8 cellular contexts compared by ENCODE assay signal in the genomic region with DNA sequence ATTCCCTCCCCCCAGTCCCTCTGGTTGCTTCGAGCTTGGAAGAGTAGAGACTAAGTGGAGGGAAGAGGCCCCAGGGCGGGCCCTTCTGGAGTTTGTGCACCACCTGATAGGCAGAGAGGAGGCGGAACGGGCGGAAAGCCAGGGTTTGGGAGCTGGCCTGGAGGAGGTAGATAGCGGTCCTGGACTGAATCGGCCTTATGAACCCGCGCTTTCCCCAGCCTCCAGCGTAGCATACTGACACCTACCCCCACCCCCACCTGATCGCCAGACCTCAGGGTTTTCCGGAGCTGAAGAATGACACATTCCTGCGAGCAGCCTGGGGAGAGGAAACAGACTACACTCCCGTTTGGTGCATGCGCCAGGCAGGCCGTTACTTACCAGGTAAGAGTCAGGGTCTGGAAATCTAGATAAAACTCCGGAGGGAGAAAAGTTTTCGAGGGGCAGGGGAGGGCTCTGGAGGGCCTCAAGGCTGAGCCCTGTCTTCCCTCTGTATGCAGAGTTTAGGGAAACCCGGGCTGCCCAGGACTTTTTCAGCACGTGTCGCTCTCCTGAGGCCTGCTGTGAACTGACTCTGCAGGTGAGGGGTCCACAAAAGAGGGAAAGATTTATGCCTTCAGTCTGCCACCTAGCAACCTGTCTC. TPM values are rescaled to one million over a fixed set of nuclear protein-coding genes. Genes with fewer than 3 reads are reported as not detected.
DNase-seq lines count a peak whose midpoint lies in the region; ATAC-seq and TF ChIP-seq lines count a peak whose summit lies in the region.

No MANE protein-coding gene starts in this region.

- peak overlapping the region; percentile 76 for H3K9ac ChIP-seq in BLaER1

- TF ChIP-seq CTCF in progenitor cell of endocrine pancreas (IDR thresholded peaks at IDR 0.05; ENCODE audit: unreplicated experiment): no peak

- peak overlapping the region; percentile 74 for H3K4me3 Mint-ChIP-seq in progenitor cell of endocrine pancreas (ENCODE audit: low read depth)

- peak overlapping the region; percentile 100 for H3K4me3 ChIP-seq in BLaER1
- peak overlapping the region; percentile 78 for H3K4me3 ChIP-seq in right cardiac atrium (ENCODE audit: low read length)

- H3K4me1 ChIP-seq in BLaER1: peaks cover 39% of the 10 kb centered on the region
- peaks cover 9% of the 10 kb centered on the region for H3K4me1 ChIP-seq in right cardiac atrium (ENCODE audit: control insufficient read depth, insufficient read depth, low read length)

- 5% methylated on average over 21 of the region's 21 CpGs for whole genome bisulfite sequencing in right cardiac atrium

- DNase-seq in HEK293T (ENCODE audit: extremely low spot score) (peak; percentile 53), RPMI7951 (ENCODE audit: low read depth) (peak; percentile 62), right cardiac atrium (peak; percentile 75 to 91 (median 83)), progenitor cell of endocrine pancreas (ENCODE audit: low spot score, unreplicated experiment) (no peak)
- DNase-seq in NK-92 treated with Interleukin-12 subunit alpha and Interleukin-12 subunit beta, amount 100 ng/mL, for 24 hours (lab: John Stamatoyannopoulos, UW): no peak

- peak overlapping the region; percentile 93 for H3K27ac Mint-ChIP-seq in progenitor cell of endocrine pancreas

- peak overlapping the region; percentile 100 for H3K4me2 ChIP-seq in BLaER1

- H3K27me3 ChIP-seq in BLaER1: no peaks in the 10 kb centered on the region
- H3K27me3 ChIP-seq in right cardiac atrium (ENCODE audit: control insufficient read depth, insufficient read depth): no peaks in the 10 kb centered on the region

- H3K9me3 ChIP-seq in BLaER1 (no peaks in the 10 kb centered on the region), right cardiac atrium (ENCODE audit: control insufficient read depth, low read length) (no peaks in the 10 kb centered on the region)

- peaks cover 9% of the 10 kb centered on the region; the same call in 1 of the 2 replicates for H4K20me1 ChIP-seq in BLaER1

- intact Hi-C loops in right cardiac atrium (cut with DNase I): loop anchor here in 3 of 4 donors (5.0 kb wide), 2 partner anchors 290 to 480 kb away; partner anchors contain the start of gene TESK2 (in 2 of the 3)

- no peaks in the 10 kb centered on the region for H3K9me3 Mint-ChIP-seq in progenitor cell of endocrine pancreas (ENCODE audit: low read depth)

- no peaks in the 10 kb centered on the region for H3K27me3 Mint-ChIP-seq in progenitor cell of endocrine pancreas

- CTCF ChIA-PET in HEK293T (lab: Yijun Ruan, JAX): interaction anchor here (0.8 to 11.2 kb wide), 6 partner anchors 190 to 480 kb away, joined by 3 to 139 read pairs (median 4); partner anchors contain the start of gene BEST4

- POLR2A ChIA-PET in HEK293T (lab: Yijun Ruan, JAX): interaction anchor here (0.6 to 6.2 kb wide), 19 partner anchors 10 to 479 kb away, joined by 3 to 154 read pairs (median 14); partner anchors contain the start of genes BEST4, MUTYH, PLK3 and PTCH2

- H3K4me1 Mint-ChIP-seq in progenitor cell of endocrine pancreas (ENCODE audit: low read depth): peaks cover 27% of the 10 kb centered on the region

- H3K36me3 ChIP-seq in BLaER1: peaks cover 39% of the 10 kb centered on the region

- H3K27ac ChIP-seq in BLaER1 (peak overlapping the region; percentile 47), angular gyrus (ENCODE audit: low read depth, low read length) (peak overlapping the region; percentile 77), right cardiac atrium (ENCODE audit: low read length) (peak overlapping the region; percentile 91)

- ATAC-seq in right cardiac atrium (peak; percentile 41 to 60), GM21360 (IDR thresholded peaks at IDR 0.05; ENCODE audit: unreplicated experiment) (no peak)

- H3K36me3 Mint-ChIP-seq in progenitor cell of endocrine pancreas (ENCODE audit: insufficient read depth): peaks cover 4% of the 10 kb centered on the region

TF ChIP-seq in HEK293T, 16 proteins besides CTCF, POLR2A, EP300 and RAD21:
- TF ChIP-seq FOXA1 (IDR thresholded peaks at IDR 0.05) (no peak), CTBP1 (IDR thresholded peaks at IDR 0.05; ENCODE audit: borderline replicate concordance) (no peak), BHLHE40 (IDR thresholded peaks at IDR 0.05; ENCODE audit: borderline replicate concordance) (no peak), TARDBP (IDR thresholded peaks at IDR 0.05) (no peak), SP1 (IDR thresholded peaks at IDR 0.05) (no peak), NFRKB (IDR thresholded peaks at IDR 0.05) (no peak), ZNF384 (IDR thresholded peaks at IDR 0.05) (no peak), FOXM1 (IDR thresholded peaks at IDR 0.05; ENCODE audit: borderline replicate concordance) (no peak), ELF4 (IDR thresholded peaks at IDR 0.05) (no peak), LEF1 (IDR thresholded peaks at IDR 0.05; ENCODE audit: borderline replicate concordance) (no peak), ARNT (IDR thresholded peaks at IDR 0.05) (no peak), HDGF (IDR thresholded peaks at IDR 0.05; ENCODE audit: borderline replicate concordance) (no peak), SUZ12 (IDR thresholded peaks at IDR 0.05) (no peak), L3MBTL2 (conservative IDR thresholded peaks at IDR 0.05) (no peak), FOXK2 (IDR thresholded peaks at IDR 0.05) (no peak)
- TF ChIP-seq, protein P1, sequence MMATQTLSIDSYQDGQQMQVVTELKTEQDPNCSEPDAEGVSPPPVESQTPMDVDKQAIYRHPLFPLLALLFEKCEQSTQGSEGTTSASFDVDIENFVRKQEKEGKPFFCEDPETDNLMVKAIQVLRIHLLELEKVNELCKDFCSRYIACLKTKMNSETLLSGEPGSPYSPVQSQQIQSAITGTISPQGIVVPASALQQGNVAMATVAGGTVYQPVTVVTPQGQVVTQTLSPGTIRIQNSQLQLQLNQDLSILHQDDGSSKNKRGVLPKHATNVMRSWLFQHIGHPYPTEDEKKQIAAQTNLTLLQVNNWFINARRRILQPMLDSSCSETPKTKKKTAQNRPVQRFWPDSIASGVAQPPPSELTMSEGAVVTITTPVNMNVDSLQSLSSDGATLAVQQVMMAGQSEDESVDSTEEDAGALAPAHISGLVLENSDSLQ (IDR thresholded peaks at IDR 0.05): no peak

RNA-seq across cellular contexts. Expression of gene UROD, which starts 0.7 kb away (rescaled TPM):
- total RNA-seq in RPMI7951 (2014; rRNA removed; shearing (Covaris generic)): 103 and 119 TPM in 2 replicates
- total RNA-seq in right cardiac atrium (10 to 100 TPM; 71.9 to 87.6 (median 80.0) TPM), progenitor cell of endocrine pancreas (61.5 and 64.4 TPM in 2 replicates)
- 91.0 TPM for polyA plus RNA-seq in right cardiac atrium

RNA-seq across cellular contexts. Expression of gene HECTD3, which starts 1.6 kb away (rescaled TPM):
- total RNA-seq in RPMI7951 (2014; rRNA removed; shearing (Covaris generic)): 23.6 and 27.9 TPM in 2 replicates
- 10 to 100 TPM; 16.5 to 22.3 (median 19.4) TPM for total RNA-seq in right cardiac atrium
- polyA plus RNA-seq in right cardiac atrium: 18.5 TPM
- total RNA-seq in progenitor cell of endocrine pancreas: 43.5 and 44.2 TPM in 2 replicates

RNA-seq across cellular contexts. Expression of gene EIF2B3, which starts 26.4 kb away (rescaled TPM):
- total RNA-seq in RPMI7951 (2014; rRNA removed; shearing (Covaris generic)): 56.0 and 63.9 TPM in 2 replicates
- 10 to 100 TPM; 28.9 to 37.1 (median 31.9) TPM for total RNA-seq in right cardiac atrium
- 32.9 TPM for polyA plus RNA-seq in right cardiac atrium
- 20.1 and 21.0 TPM in 2 replicates for total RNA-seq in progenitor cell of endocrine pancreas

Comparison
In these comparisons a context has a peak if more than half of its experiments do, and no peak if none do; other contexts are left out.
1. DNase-seq: peak in HEK293T (single experiment), RPMI7951 (single experiment) and right cardiac atrium (3 of 3); none in progenitor cell of endocrine pancreas (single experiment) and NK-92 treated with Interleukin-12 subunit alpha and Interleukin-12 subunit beta, amount 100 ng/mL, for 24 hours (single experiment).
2. Peak in every context shown above with its lines, with median percentiles within 50 percentile points of each other: H3K27ac ChIP-seq.